1 cellular context compared by ENCODE assay signal in the genomic region with DNA sequence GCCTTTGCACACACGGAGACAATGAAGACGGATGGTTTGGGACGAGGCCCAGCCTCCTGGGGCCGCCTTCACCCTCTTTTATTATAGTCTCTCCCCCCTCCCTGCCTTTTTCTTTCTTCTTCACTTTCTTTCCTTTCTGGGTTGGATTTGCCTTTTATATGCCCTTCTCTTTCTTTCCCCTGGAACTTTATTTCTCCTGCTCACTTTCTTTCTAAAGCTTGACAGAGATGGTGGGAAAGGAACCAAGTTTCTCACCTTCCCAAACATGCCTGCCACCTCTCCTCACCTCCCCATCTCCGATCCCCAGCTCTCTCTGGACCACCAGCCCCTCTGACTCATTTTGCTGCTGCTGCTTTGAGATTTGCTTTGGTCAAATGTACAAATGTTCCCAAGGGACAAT.
TF ChIP-seq lines count a peak whose summit lies in the region.

No MANE protein-coding gene starts in this region.

TF ChIP-seq in endothelial cell of umbilical vein, 7 proteins besides CTCF, POLR2A, EP300 and RAD21:
- TF ChIP-seq JUN (IDR thresholded peaks at IDR 0.05; ENCODE audit: borderline replicate concordance, insufficient read depth, insufficient read length, low read depth) (no peak), EZH2 (IDR thresholded peaks at IDR 0.05; ENCODE audit: borderline replicate concordance, low read depth, low read length, severe bottlenecking) (peak; percentile 26), MYC (IDR thresholded peaks at IDR 0.05; ENCODE audit: low read depth, low read length) (no peak), POLR2AphosphoS5 (IDR thresholded peaks at IDR 0.05; ENCODE audit: insufficient read depth, low read depth, low read length) (no peak), GATA2 (IDR thresholded peaks at IDR 0.05; ENCODE audit: insufficient read depth, insufficient read length, low read depth, low read length) (no peak)
- TF ChIP-seq, protein P1, sequence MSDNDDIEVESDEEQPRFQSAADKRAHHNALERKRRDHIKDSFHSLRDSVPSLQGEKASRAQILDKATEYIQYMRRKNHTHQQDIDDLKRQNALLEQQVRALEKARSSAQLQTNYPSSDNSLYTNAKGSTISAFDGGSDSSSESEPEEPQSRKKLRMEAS (IDR thresholded peaks at IDR 0.05; ENCODE audit: insufficient read depth, insufficient read length) = no peak
